Comparison of ENCODE assay signal across 8 cellular contexts in genomic region chr11:66268953-66269906, GRCh38. TPM values are rescaled to one million over a fixed set of nuclear protein-coding genes. Genes with fewer than 3 reads are reported as not detected.
DNase-seq lines count a peak whose midpoint lies in the region; ATAC-seq, FAIRE-seq and TF ChIP-seq lines count a peak whose summit lies in the region.

No MANE protein-coding gene starts in this region.

- H4K8ac ChIP-seq in H1 (ENCODE audit: extremely low read depth, insufficient read depth, low read length) = peak overlapping the region; percentile 85; the same call in 1 of the 2 replicates

- TF ChIP-seq CTCF in AG09309 (IDR thresholded peaks at IDR 0.05; ENCODE audit: control insufficient read depth, insufficient read depth, low read depth, low read length, missing control alignments) = peak; percentile 28
- TF ChIP-seq CTCF in H1 (IDR thresholded peaks at IDR 0.05; ENCODE audit: control extremely low read depth in 1 of 3, insufficient read depth in 1 of 3, low read depth in 1 of 3, low read length in 3 of 3) = peak in 2 of 3 experiments; percentile 40 to 44; a peak in 3 of 4 replicates
- no peak for TF ChIP-seq CTCF in GM10266 (IDR thresholded peaks at IDR 0.05; ENCODE audit: control insufficient read depth, insufficient read depth, low read depth, missing control alignments)

- TF ChIP-seq POLR2A in H1 (IDR thresholded peaks at IDR 0.05; ENCODE audit: control extremely low read depth in 1 of 2, low read depth in 2 of 2, low read length in 2 of 2) = no peak

- H3K4me2 ChIP-seq in H1 (ENCODE audit: insufficient read depth in 1 of 2, low read depth in 2 of 2, low read length in 2 of 2) = peak overlapping the region; percentile 85 to 88

- H3K27ac ChIP-seq in H1 (ENCODE audit: low read depth, low read length) = no peak overlapping the region; the same call in 1 of the 2 replicates

- no peak for TF ChIP-seq EP300 in H1 (IDR thresholded peaks at IDR 0.05; ENCODE audit: borderline replicate concordance in 1 of 2, low read depth in 2 of 2, low read length in 2 of 2)

- H3K9me3 ChIP-seq in H1 (ENCODE audit: insufficient read depth in 2 of 2, low read depth in 1 of 2, low read length in 1 of 2) = no peaks in the 10 kb centered on the region

- H4K91ac ChIP-seq in H1 (replicated peaks; ENCODE audit: insufficient read length, low read length) = no peak overlapping the region

- H2BK15ac ChIP-seq in H1 (ENCODE audit: low read length) = no peak overlapping the region

- in situ Hi-C loops in SK-MEL-5 (cut with HindIII; ENCODE audit: low pct_unique_long_range_greater_than_20kb, low sequenced_read_pairs) = no loop called here

- no peak overlapping the region for H3K4ac ChIP-seq in H1 (replicated peaks; ENCODE audit: insufficient read length, low read depth, low read length)

- H3K14ac ChIP-seq in H1 (ENCODE audit: insufficient read length) = no peak overlapping the region

- H3K79me1 ChIP-seq in H1 (ENCODE audit: low read depth, low read length) = peaks cover 6% of the 10 kb centered on the region; the same call in 1 of the 2 replicates

- no peak overlapping the region for H2BK12ac ChIP-seq in H1 (ENCODE audit: low read depth, low read length)

- H2BK5ac ChIP-seq in H1 (ENCODE audit: low read depth, low read length) = peak overlapping the region; percentile 98; the same call in 1 of the 2 replicates

- H2BK20ac ChIP-seq in H1 (ENCODE audit: low read length) = no peak overlapping the region

- H3K56ac ChIP-seq in H1 (replicated peaks; ENCODE audit: insufficient read length, low read depth, low read length) = no peak overlapping the region

- POLR2A ChIA-PET in H1 (lab: Charles Lee; ENCODE audit: partially characterized antibody) = interaction anchor here (0.6 to 9.0 kb wide), 7 partner anchors 12 to 354 kb away, joined by 3 to 125 read pairs (median 5); partner anchors contain the start of genes CNIH2 and YIF1A

- no peak overlapping the region for H2AK5ac ChIP-seq in H1 (ENCODE audit: low read depth, low read length)

- no peak for ATAC-seq in GM21360 (IDR thresholded peaks at IDR 0.05; ENCODE audit: unreplicated experiment)

- peaks cover 9% of the 10 kb centered on the region for H3K23me2 ChIP-seq in H1 (ENCODE audit: low read depth, low read length)

- H2BK120ac ChIP-seq in H1 (replicated peaks; ENCODE audit: low read depth, low read length) = no peak overlapping the region

- H3K4me3 ChIP-seq in AG09309 (ENCODE audit: control insufficient read depth, low read depth, low read length) (peak overlapping the region; percentile 88), H1 (ENCODE audit: extremely low read depth in 1 of 4, insufficient read depth in 2 of 4, low read depth in 3 of 4, low read length in 4 of 4) (peak overlapping the region; percentile 52 to 91 (median 82))

- H2AFZ ChIP-seq in H1 (ENCODE audit: low read length) = no peak overlapping the region

- FAIRE-seq in GM19239 (lab: Jason Lieb, UNC) = peak; percentile 83
- FAIRE-seq in H1 (lab: Jason Lieb, UNC) = no peak

- H3K18ac ChIP-seq in H1 (ENCODE audit: extremely low read depth, low read length) = peak overlapping the region; percentile 88; the same call in 1 of the 2 replicates

- H3K79me2 ChIP-seq in H1 (ENCODE audit: control insufficient read depth in 1 of 2, insufficient read depth in 2 of 2, low read length in 2 of 2) = peaks cover 0 to 13% of the 10 kb centered on the region in 2 experiments; a peak in 2 of 4 replicates

- H4K20me1 ChIP-seq in H1 (replicated peaks in 1 of 2; ENCODE audit: control insufficient read depth in 1 of 2, insufficient read depth in 2 of 2, low read length in 2 of 2) = peaks cover 5 to 14% of the 10 kb centered on the region in 2 experiments

- H3K36me3 ChIP-seq in H1 (ENCODE audit: control insufficient read depth in 2 of 4, insufficient read depth in 4 of 4, low read length in 3 of 4) = peaks cover 7 to 25% (median 16%) of the 10 kb centered on the region in 4 experiments

- peak overlapping the region; percentile 71 to 93 (median 88) for H3K9ac ChIP-seq in H1 (replicated peaks in 1 of 4; ENCODE audit: extremely low read depth in 1 of 4, low read depth in 3 of 4, low read length in 3 of 4)

- 9% methylated on average over 29 of the region's 32 CpGs; no CpG with 5 or more reads in 1 of the 2 experiments for WGBS in H1 (ENCODE audit: extremely low coverage in 1 of 2, insufficient coverage in 1 of 2, insufficient read length in 1 of 2, insufficient replicate concordance in 2 of 2, low coverage in 1 of 2, low lambda C conversion rate in 2 of 2, missing lambda C conversion rate in 1 of 2), 2 experiments

- no peak for DNase-seq in AG09309 (ENCODE audit: low read depth)
- no peak for DNase-seq in GM19239 (ENCODE audit: insufficient read length, low spot score)
- DNase-seq in SK-MEL-5 (ENCODE audit: low read depth, low spot score) = peak; percentile 14
- peak in 1 of 2 experiments; percentile 70 for DNase-seq in H1 (ENCODE audit: low read depth in 1 of 2, low spot score in 2 of 2)
- peak; percentile 75 for DNase-seq in myocyte (ENCODE audit: low read depth)
- no peak for DNase-seq in GM10266 (ENCODE audit: extremely low spot score)
- DNase-seq in stimulated activated naive CD4-positive, alpha-beta T cell treated with Interleukin-2 at 50 U/mL for 16 hours (lab: John Stamatoyannopoulos, UW) = no peak

- no peak overlapping the region for H3K23ac ChIP-seq in H1 (ENCODE audit: insufficient read length)

- H3K27me3 ChIP-seq in H1 (replicated peaks in 1 of 4; ENCODE audit: control insufficient read depth in 3 of 4, extremely low read depth in 1 of 4, insufficient read depth in 3 of 4, low read length in 3 of 4) = no peaks in the 10 kb centered on the region

- H3K4me1 ChIP-seq in H1 (replicated peaks in 1 of 4; ENCODE audit: control insufficient read depth in 3 of 4, insufficient read depth in 4 of 4, low read length in 3 of 4) = peaks cover 0 to 5% (median 3%) of the 10 kb centered on the region in 4 experiments; a peak in 5 of 7 replicates

- peak overlapping the region; percentile 77 for H4K5ac ChIP-seq in H1 (ENCODE audit: insufficient read length, low read depth, low read length)

- TF ChIP-seq RAD21 in H1 (IDR thresholded peaks at IDR 0.05 in 1 of 2, conservative IDR thresholded peaks at IDR 0.05 in 1 of 2; ENCODE audit: low read depth in 2 of 2, low read length in 2 of 2) = peak in 1 of 2 experiments; percentile 22; a peak in 1 of 4 replicates

- CTCF ChIA-PET in H1 (lab: Charles Lee; ENCODE audit: partially characterized antibody) = interaction anchor here (0.6 to 6.6 kb wide), 9 partner anchors 8 to 322 kb away, joined by 3 to 48 read pairs (median 4); partner anchors contain the start of gene CNIH2

RNA-seq across cellular contexts. Expression of gene RAB1B, which starts 0.8 kb away (rescaled TPM):
- total RNA-seq in SK-MEL-5 (2014; rRNA removed; shearing (Covaris generic)) = 78.7 and 85.1 TPM in 2 replicates
- 129 and 141 TPM in 2 replicates for polyA plus RNA-seq in SK-MEL-5 (2015; cell fraction: cytosol; rRNA removed)
- polyA plus RNA-seq in SK-MEL-5 (2015; cell fraction: nucleus; rRNA removed) = 20.0 and 26.5 TPM in 2 replicates
- 100 and 106 TPM in 2 replicates for total RNA-seq in H1 (2021; fragmentation: NEBNext Ultra II Directional; extraction: Animal tissue kit (Norgen Biotek cat#: 25700))
- 217 and 306 TPM in 2 replicates for polyA plus RNA-seq in H1 (2011; rRNA removed)
- polyA plus RNA-seq in H1 (2011; cell fraction: cytosol; rRNA removed) = 154 TPM
- polyA plus RNA-seq in H1 (2011; cell fraction: nucleus; rRNA removed) = 150 TPM
- polyA plus RNA-seq in H1 (2012, experiment 1 of 2) = 83.5 to 116 TPM (median 115 TPM) in 4 replicates
- 130 TPM for polyA plus RNA-seq in H1 (2012, experiment 2 of 2)
- 89.8 TPM for polyA plus RNA-seq in H1 (2013, experiment 1 of 2)
- 91.6 TPM for polyA plus RNA-seq in H1 (2013, experiment 2 of 2)
- polyA minus RNA-seq in H1 (2011; rRNA and poly(A)+ RNA removed) = 110 and 111 TPM in 2 replicates
- 81.3 TPM for polyA minus RNA-seq in H1 (2011; cell fraction: cytosol; rRNA and poly(A)+ RNA removed)
- 39.8 TPM for polyA minus RNA-seq in H1 (2011; cell fraction: nucleus; rRNA and poly(A)+ RNA removed)
- total RNA-seq in myocyte = 143 and 146 TPM in 2 replicates
- polyA plus RNA-seq in myocyte (2012) = 199 TPM

RNA-seq across cellular contexts. Expression of gene CNIH2, which starts 8.7 kb away (rescaled TPM):
- 0.56 and 0.63 TPM in 2 replicates for total RNA-seq in SK-MEL-5 (2014; rRNA removed; shearing (Covaris generic))
- polyA plus RNA-seq in SK-MEL-5 (2015; cell fraction: cytosol; rRNA removed) = 1.4 and 3.0 TPM in 2 replicates
- polyA plus RNA-seq in SK-MEL-5 (2015; cell fraction: nucleus; rRNA removed) = 0.96 TPM in 1 of 2 replicates, not detected in the other
- total RNA-seq in H1 (2021; fragmentation: NEBNext Ultra II Directional; extraction: Animal tissue kit (Norgen Biotek cat#: 25700)) = 15.8 and 17.0 TPM in 2 replicates
- 11.6 and 12.5 TPM in 2 replicates for polyA plus RNA-seq in H1 (2011; rRNA removed)
- 5.5 TPM for polyA plus RNA-seq in H1 (2011; cell fraction: cytosol; rRNA removed)
- 13.1 TPM for polyA plus RNA-seq in H1 (2011; cell fraction: nucleus; rRNA removed)
- 11.7 to 18.1 TPM (median 16.2 TPM) in 4 replicates for polyA plus RNA-seq in H1 (2012, experiment 1 of 2)
- 12.4 TPM for polyA plus RNA-seq in H1 (2012, experiment 2 of 2)
- polyA plus RNA-seq in H1 (2013, experiment 1 of 2) = 12.7 TPM
- 13.4 TPM for polyA plus RNA-seq in H1 (2013, experiment 2 of 2)
- 8.5 and 9.1 TPM in 2 replicates for polyA minus RNA-seq in H1 (2011; rRNA and poly(A)+ RNA removed)
- polyA minus RNA-seq in H1 (2011; cell fraction: cytosol; rRNA and poly(A)+ RNA removed) = 11.6 TPM
- polyA minus RNA-seq in H1 (2011; cell fraction: nucleus; rRNA and poly(A)+ RNA removed) = 5.0 TPM
- 1.3 and 1.9 TPM in 2 replicates for total RNA-seq in myocyte
- 2.4 TPM for polyA plus RNA-seq in myocyte (2012)

RNA-seq across cellular contexts. Expression of gene KLC2, which starts 11.7 kb away (rescaled TPM):
- total RNA-seq in SK-MEL-5 (2014; rRNA removed; shearing (Covaris generic)) = 4.6 and 5.3 TPM in 2 replicates
- 24.0 and 26.0 TPM in 2 replicates for polyA plus RNA-seq in SK-MEL-5 (2015; cell fraction: cytosol; rRNA removed)
- 26.6 and 59.7 TPM in 2 replicates for polyA plus RNA-seq in SK-MEL-5 (2015; cell fraction: nucleus; rRNA removed)
- total RNA-seq in H1 (2021; fragmentation: NEBNext Ultra II Directional; extraction: Animal tissue kit (Norgen Biotek cat#: 25700)) = 41.8 and 42.5 TPM in 2 replicates
- polyA plus RNA-seq in H1 (2011; rRNA removed) = 17.3 and 28.6 TPM in 2 replicates
- 20.5 TPM for polyA plus RNA-seq in H1 (2011; cell fraction: cytosol; rRNA removed)
- 71.8 TPM for polyA plus RNA-seq in H1 (2011; cell fraction: nucleus; rRNA removed)
- polyA plus RNA-seq in H1 (2012, experiment 1 of 2) = 31.1 to 40.5 TPM (median 38.8 TPM) in 4 replicates
- polyA plus RNA-seq in H1 (2012, experiment 2 of 2) = 28.5 TPM
- polyA plus RNA-seq in H1 (2013, experiment 1 of 2) = 25.6 TPM
- 23.0 TPM for polyA plus RNA-seq in H1 (2013, experiment 2 of 2)
- polyA minus RNA-seq in H1 (2011; rRNA and poly(A)+ RNA removed) = 13.9 and 27.0 TPM in 2 replicates
- polyA minus RNA-seq in H1 (2011; cell fraction: cytosol; rRNA and poly(A)+ RNA removed) = 20.8 TPM
- polyA minus RNA-seq in H1 (2011; cell fraction: nucleus; rRNA and poly(A)+ RNA removed) = 25.4 TPM
- total RNA-seq in myocyte = 37.6 and 49.9 TPM in 2 replicates
- 55.3 TPM for polyA plus RNA-seq in myocyte (2012)

RNA-seq across cellular contexts. Expression of gene YIF1A, which starts 19.7 kb away (rescaled TPM):
- 178 and 183 TPM in 2 replicates for total RNA-seq in SK-MEL-5 (2014; rRNA removed; shearing (Covaris generic))
- 136 and 168 TPM in 2 replicates for polyA plus RNA-seq in SK-MEL-5 (2015; cell fraction: cytosol; rRNA removed)
- 86.6 and 97.3 TPM in 2 replicates for polyA plus RNA-seq in SK-MEL-5 (2015; cell fraction: nucleus; rRNA removed)
- 70.1 and 75.9 TPM in 2 replicates for total RNA-seq in H1 (2021; fragmentation: NEBNext Ultra II Directional; extraction: Animal tissue kit (Norgen Biotek cat#: 25700))
- 178 and 248 TPM in 2 replicates for polyA plus RNA-seq in H1 (2011; rRNA removed)
- 106 TPM for polyA plus RNA-seq in H1 (2011; cell fraction: cytosol; rRNA removed)
- 184 TPM for polyA plus RNA-seq in H1 (2011; cell fraction: nucleus; rRNA removed)
- 50.7 to 118 TPM (median 101 TPM) in 4 replicates for polyA plus RNA-seq in H1 (2012, experiment 1 of 2)
- 274 TPM for polyA plus RNA-seq in H1 (2012, experiment 2 of 2)
- polyA plus RNA-seq in H1 (2013, experiment 1 of 2) = 179 TPM
- 193 TPM for polyA plus RNA-seq in H1 (2013, experiment 2 of 2)
- 96.9 and 101 TPM in 2 replicates for polyA minus RNA-seq in H1 (2011; rRNA and poly(A)+ RNA removed)
- 80.4 TPM for polyA minus RNA-seq in H1 (2011; cell fraction: cytosol; rRNA and poly(A)+ RNA removed)
- 42.2 TPM for polyA minus RNA-seq in H1 (2011; cell fraction: nucleus; rRNA and poly(A)+ RNA removed)
- total RNA-seq in myocyte = 115 and 165 TPM in 2 replicates
- polyA plus RNA-seq in myocyte (2012) = 204 TPM

RNA-seq across cellular contexts. Expression of gene TMEM151A, which starts 22.5 kb away (rescaled TPM):
- 1.8 and 2.9 TPM in 2 replicates for total RNA-seq in SK-MEL-5 (2014; rRNA removed; shearing (Covaris generic))
- polyA plus RNA-seq in SK-MEL-5 (2015; cell fraction: cytosol; rRNA removed) = 3.7 and 5.7 TPM in 2 replicates
- 0.76 and 1.9 TPM in 2 replicates for polyA plus RNA-seq in SK-MEL-5 (2015; cell fraction: nucleus; rRNA removed)
- 2.4 and 3.2 TPM in 2 replicates for total RNA-seq in H1 (2021; fragmentation: NEBNext Ultra II Directional; extraction: Animal tissue kit (Norgen Biotek cat#: 25700))
- 3.2 and 4.5 TPM in 2 replicates for polyA plus RNA-seq in H1 (2011; rRNA removed)
- 2.2 TPM for polyA plus RNA-seq in H1 (2011; cell fraction: cytosol; rRNA removed)
- 2.4 TPM for polyA plus RNA-seq in H1 (2011; cell fraction: nucleus; rRNA removed)
- polyA plus RNA-seq in H1 (2012, experiment 1 of 2) = 0.87 to 2.5 TPM (median 2.1 TPM) in 4 replicates
- polyA plus RNA-seq in H1 (2012, experiment 2 of 2) = 2.3 TPM
- 3.7 TPM for polyA plus RNA-seq in H1 (2013, experiment 1 of 2)
- polyA plus RNA-seq in H1 (2013, experiment 2 of 2) = 4.0 TPM
- polyA minus RNA-seq in H1 (2011; rRNA and poly(A)+ RNA removed) = 0.56 and 1.3 TPM in 2 replicates
- polyA minus RNA-seq in H1 (2011; cell fraction: cytosol; rRNA and poly(A)+ RNA removed) = 1.8 TPM
- 2.8 TPM for polyA minus RNA-seq in H1 (2011; cell fraction: nucleus; rRNA and poly(A)+ RNA removed)
- total RNA-seq in myocyte = 0.08 and 0.26 TPM in 2 replicates
- 0.48 TPM for polyA plus RNA-seq in myocyte (2012)

Comparison
In these comparisons a context has a peak if more than half of its experiments do, and no peak if none do; other contexts are left out.
1. DNase-seq: peak in SK-MEL-5 (single experiment) and myocyte (single experiment); none in AG09309 (single experiment), GM19239 (single experiment), GM10266 (single experiment) and stimulated activated naive CD4-positive, alpha-beta T cell treated with Interleukin-2 at 50 U/mL for 16 hours (single experiment).